ENCODE assay signal across 18 cellular contexts in the genomic region with DNA sequence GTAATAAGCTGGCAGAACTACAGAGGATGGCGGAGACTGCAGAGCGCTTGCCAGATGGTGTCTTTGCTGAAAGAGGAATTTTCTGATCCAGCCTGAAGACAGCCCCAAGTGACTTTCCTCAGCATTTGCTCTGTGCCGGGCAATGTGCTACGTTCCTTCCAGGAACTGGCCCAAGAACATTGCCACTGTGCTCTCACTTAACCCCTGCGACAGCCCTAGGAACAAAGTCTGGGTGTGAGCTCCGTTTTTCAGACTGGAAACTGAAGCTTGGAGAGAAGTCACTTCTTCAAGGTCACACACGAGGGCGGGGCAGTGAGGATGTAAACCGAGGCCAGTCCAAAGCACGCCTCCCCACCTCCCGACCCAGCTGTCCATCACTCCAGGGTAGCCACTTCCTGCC. TPM values are rescaled to one million over a fixed set of nuclear protein-coding genes. Genes with fewer than 3 reads are reported as not detected.
"Had no signal": no experiment of that assay in that cellular context is flagged by ENCODE, and none has a peak within 500 bp of the region (broad histone marks: within the 10 kb centered on the region; RNA-seq: fewer than 3 reads in every experiment).

No MANE protein-coding gene starts in this region.

- H3K9me3 ChIP-seq: gastrocnemius medialis, pancreas, thoracic aorta, uterus had no signal

- H3K4me3 ChIP-seq: gastrocnemius medialis, lung, pancreas, skin epidermis, thoracic aorta, uterus had no signal

- H3K27ac ChIP-seq: gastrocnemius medialis, pancreas, thoracic aorta, uterus had no signal

- H3K9me3 Mint-ChIP-seq: activated CD4-positive, alpha-beta T cell treated with anti-CD3 and anti-CD28 coated beads, Interleukin-2, amount 10 ng/mL, durations not matched to agents 7 days and 5 days; activated T-helper 2 cell treated with anti-CD3 and anti-CD28 coated beads, Interferon-gamma antibody, Interleukin-2, Interleukin-4, amounts not matched to agents 10 μg/mL and 5 μg/mL and 100 μg/mL, durations not matched to agents 14 hours and 24 hours and 36 hours; central memory CD8-positive, alpha-beta T cell; nephron progenitor cell; stimulated activated naive CD8-positive, alpha-beta T cell treated with anti-CD3 and anti-CD28 coated beads, Interleukin-15, amount 100 ng/mL, for 72 hours had no signal

- H3K27me3 ChIP-seq: uterus had no signal

- ATAC-seq: gastrocnemius medialis; pancreas; stimulated activated naive CD8-positive, alpha-beta T cell treated with anti-CD3 and anti-CD28 coated beads, Interleukin-15, amount 100 ng/mL, for 72 hours had no signal

- H3K27ac Mint-ChIP-seq: activated CD4-positive, alpha-beta T cell treated with anti-CD3 and anti-CD28 coated beads, Interleukin-2, amount 10 ng/mL, durations not matched to agents 7 days and 5 days; activated T-helper 2 cell treated with anti-CD3 and anti-CD28 coated beads, Interferon-gamma antibody, Interleukin-2, Interleukin-4, amounts not matched to agents 10 μg/mL and 5 μg/mL and 100 μg/mL, durations not matched to agents 14 hours and 24 hours and 36 hours; nephron progenitor cell; stimulated activated naive CD8-positive, alpha-beta T cell treated with anti-CD3 and anti-CD28 coated beads, Interleukin-15, amount 100 ng/mL, for 72 hours had no signal

- DNase-seq: activated CD4-positive, alpha-beta T cell treated with anti-CD3 and anti-CD28 coated beads, Interleukin-2, amount 10 ng/mL, durations not matched to agents 7 days and 5 days; activated CD4-positive, CD25-positive, alpha-beta regulatory T cell; activated naive CD4-positive, alpha-beta T cell treated with anti-CD3 and anti-CD28 coated beads, Interleukin-2, amount 50 U/mL, for 16 hours; cortex of kidney; effector CD8-positive, alpha-beta T cell; gastrocnemius medialis; nephron progenitor cell; pancreas; stimulated activated CD4-positive, alpha-beta T cell treated with anti-CD3 and anti-CD28 coated beads, Interleukin-4, amount 100 ng/mL, for 4 hours; stimulated activated naive CD8-positive, alpha-beta T cell treated with anti-CD3 and anti-CD28 coated beads, Interleukin-15, amount 100 ng/mL, for 72 hours; T-helper 2 cell; uterus had no signal

- FAIRE-seq: pancreas had no signal

- H3K4me1 ChIP-seq: gastrocnemius medialis, pancreas had no signal

- H3K36me3 ChIP-seq: gastrocnemius medialis, pancreas, thoracic aorta, uterus had no signal

RNA-seq across cellular contexts. Expression of gene BMP7, which starts 22.2 kb away (rescaled TPM):
- total RNA-seq: activated CD4-positive, alpha-beta T cell treated with anti-CD3 and anti-CD28 coated beads, Interleukin-2, amount 10 ng/mL, durations not matched to agents 7 days and 5 days; activated CD8-positive, alpha-beta memory T cell treated with anti-CD3 and anti-CD28 coated beads for 36 hours; activated T-helper 2 cell treated with anti-CD3 and anti-CD28 coated beads, Interferon-gamma antibody, Interleukin-2, Interleukin-4, amounts not matched to agents 10 μg/mL and 5 μg/mL and 100 μg/mL, durations not matched to agents 14 hours and 24 hours and 36 hours had no signal

RNA-seq across cellular contexts. Expression of gene SPO11, which starts 40.9 kb away (rescaled TPM):
- total RNA-seq: activated CD4-positive, alpha-beta T cell treated with anti-CD3 and anti-CD28 coated beads, Interleukin-2, amount 10 ng/mL, durations not matched to agents 7 days and 5 days; activated CD8-positive, alpha-beta memory T cell treated with anti-CD3 and anti-CD28 coated beads for 36 hours; activated T-helper 2 cell treated with anti-CD3 and anti-CD28 coated beads, Interferon-gamma antibody, Interleukin-2, Interleukin-4, amounts not matched to agents 10 μg/mL and 5 μg/mL and 100 μg/mL, durations not matched to agents 14 hours and 24 hours and 36 hours; gastrocnemius medialis; lung; pancreas; thoracic aorta; uterus had no signal
- polyA plus RNA-seq: lung, pancreas had no signal
